ENCODE assay signal across 11 cellular contexts in the genomic region with DNA sequence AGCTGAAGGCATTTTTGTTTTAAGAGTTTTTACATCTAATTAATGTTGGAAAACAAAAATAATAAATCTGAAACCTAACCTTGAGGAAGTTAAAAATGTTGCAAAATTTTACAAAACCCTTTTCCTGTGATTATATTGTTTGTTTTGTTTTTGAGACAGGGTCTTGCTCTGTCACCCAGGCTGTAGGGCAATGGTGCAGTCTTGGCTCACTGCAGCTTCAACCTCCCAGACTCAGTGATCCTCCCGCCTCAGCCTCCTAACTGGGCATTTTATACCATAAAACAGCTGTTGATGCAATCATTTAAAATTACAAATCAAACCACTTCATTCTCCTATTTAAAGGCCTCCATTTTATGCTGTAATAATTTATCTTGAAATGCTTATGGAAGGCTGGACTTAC. TPM values are rescaled to one million over a fixed set of nuclear protein-coding genes. Genes with fewer than 3 reads are reported as not detected.
A peak's percentile ranks its signal among the peaks of the same experiment; 100 is the strongest.
DNase-seq lines count a peak whose midpoint lies in the region; ATAC-seq, FAIRE-seq and TF ChIP-seq lines count a peak whose summit lies in the region.
"Had no signal": no experiment of that assay in that cellular context is flagged by ENCODE, and none has a peak within 500 bp of the region (broad histone marks: within the 10 kb centered on the region; RNA-seq: fewer than 3 reads in every experiment).

No MANE protein-coding gene starts in this region.

- H3K27me3 Mint-ChIP-seq in activated CD4-positive, alpha-beta T cell treated with anti-CD3 and anti-CD28 coated beads, Interleukin-2, amount 10 ng/mL, durations not matched to agents 24 days and 14 days, result peaks cover 5% of the 10 kb centered on the region
- no peaks in the 10 kb centered on the region for H3K27me3 Mint-ChIP-seq in activated CD4-positive, alpha-beta T cell treated with anti-CD3 and anti-CD28 coated beads for 36 hours
- peaks cover 0 to 3% of the 10 kb centered on the region in 2 donors for H3K27me3 Mint-ChIP-seq in natural killer cell (ENCODE audit: low read depth in 2 of 2)

- 57% methylated on average over 1 of the region's 1 CpG for WGBS in K562 (ENCODE audit: insufficient coverage, low coverage, missing lambda C conversion rate)

- TF ChIP-seq CTCF in K562 (IDR thresholded peaks at IDR 0.05 in 2 of 3, conservative IDR thresholded peaks at IDR 0.05 in 1 of 3; ENCODE audit: insufficient read depth in 2 of 3, low read depth in 1 of 3, low read length in 3 of 3), result no peak
- TF ChIP-seq CTCF in natural killer cell (IDR thresholded peaks at IDR 0.05), result no peak
- no peak for TF ChIP-seq CTCF in tibial artery (IDR thresholded peaks at IDR 0.05)
- no peak for TF ChIP-seq CTCF in colonic mucosa (IDR thresholded peaks at IDR 0.05)
- TF ChIP-seq CTCF in RWPE1 (conservative IDR thresholded peaks at IDR 0.05; ENCODE audit: low read depth), result no peak

- peaks cover 21% of the 10 kb centered on the region; the same call in 1 of the 3 replicates for H3K36me3 ChIP-seq in K562 (ENCODE audit: control insufficient read depth, insufficient read depth, low read length)
- H3K36me3 ChIP-seq in tibial artery, result no peaks in the 10 kb centered on the region
- H3K36me3 ChIP-seq in colonic mucosa, result no peaks in the 10 kb centered on the region

- intact Hi-C loops in activated CD4-positive, alpha-beta T cell treated with anti-CD3 and anti-CD28 coated beads, Interleukin-2, amount 10 ng/mL, durations not matched to agents 24 days and 14 days (cut with micrococcal nuclease), result loop anchor here (2.0 kb wide), 2 partner anchors 31 to 305 kb away; partner anchors contain the start of genes MAPRE2 and ZNF396
- intact Hi-C loops in activated CD4-positive, alpha-beta T cell treated with anti-CD3 and anti-CD28 coated beads for 36 hours (cut with DNase I, micrococcal nuclease), result loop anchor here (2.0 kb wide), 3 partner anchors 105 to 485 kb away; partner anchors contain the start of gene ZNF397 (in 1 of the 2)
- intact Hi-C loops in K562 (cut with micrococcal nuclease), result loop anchor here (10.0 kb wide), 1 partner anchor 301 kb away; the partner anchor contains the start of gene MAPRE2
- intact Hi-C loops in natural killer cell (cut with micrococcal nuclease), result loop anchor here (2.0 to 10.0 kb wide), 2 partner anchors 31 to 191 kb away; partner anchors contain the start of gene ZNF396
- intact Hi-C loops in tibial artery (cut with DNase I; ENCODE audit: low total_unique reads), result loop anchor here (2.0 kb wide), 1 partner anchor 105 kb away; the partner anchor contains the start of gene ZNF397
- intact Hi-C loops in colonic mucosa (cut with DNase I), result no loop called here

- peaks cover 9% of the 10 kb centered on the region for H4K20me1 ChIP-seq in K562 (replicated peaks; ENCODE audit: control insufficient read depth, insufficient read depth, low read length)

- TF ChIP-seq RAD21 in K562 (CRISPR knock-in tag; conservative IDR thresholded peaks at IDR 0.05 in 1 of 2, IDR thresholded peaks at IDR 0.05 in 1 of 2), result no peak

- H3K9me1 ChIP-seq in K562 (ENCODE audit: control insufficient read depth, insufficient read depth, low read length), result no peaks in the 10 kb centered on the region

- no TSS peak for BruUV-seq in K562 (replicated peaks; lab: Mats Ljungman, UMichigan)

- H3K27ac ChIP-seq in K562 (ENCODE audit: extremely low read depth, low read depth, low read length) (no peak overlapping the region), tibial artery (peak overlapping the region; percentile 99 to 100), colonic mucosa (no peak overlapping the region), RWPE1 (no peak overlapping the region)

- no peak for FAIRE-seq in K562 (lab: Jason Lieb, UNC)
- FAIRE-seq: A204.1 had no signal

- H3K4me1 Mint-ChIP-seq in activated CD4-positive, alpha-beta T cell treated with anti-CD3 and anti-CD28 coated beads, Interleukin-2, amount 10 ng/mL, durations not matched to agents 24 days and 14 days, result peaks cover 24% of the 10 kb centered on the region
- H3K4me1 Mint-ChIP-seq in activated CD4-positive, alpha-beta T cell treated with anti-CD3 and anti-CD28 coated beads for 36 hours, result peaks cover 22% of the 10 kb centered on the region
- peaks cover 28 to 29% of the 10 kb centered on the region in 2 donors for H3K4me1 Mint-ChIP-seq in natural killer cell

- peak overlapping the region; percentile 41 for H3K27ac Mint-ChIP-seq in activated CD4-positive, alpha-beta T cell treated with anti-CD3 and anti-CD28 coated beads, Interleukin-2, amount 10 ng/mL, durations not matched to agents 24 days and 14 days
- H3K27ac Mint-ChIP-seq in activated CD4-positive, alpha-beta T cell treated with anti-CD3 and anti-CD28 coated beads for 36 hours, result no peak overlapping the region
- H3K27ac Mint-ChIP-seq in natural killer cell, result peak overlapping the region; percentile 98 to 100

- peak overlapping the region; percentile 37 for H3K4me3 Mint-ChIP-seq in activated CD4-positive, alpha-beta T cell treated with anti-CD3 and anti-CD28 coated beads, Interleukin-2, amount 10 ng/mL, durations not matched to agents 24 days and 14 days
- H3K4me3 Mint-ChIP-seq in activated CD4-positive, alpha-beta T cell treated with anti-CD3 and anti-CD28 coated beads for 36 hours, result no peak overlapping the region
- H3K4me3 Mint-ChIP-seq in natural killer cell, result peak overlapping the region; percentile 63

- H3K27me3 ChIP-seq in K562 (ENCODE audit: control insufficient read depth in 2 of 2, insufficient read depth in 2 of 2, low read length in 2 of 2) (no peaks in the 10 kb centered on the region), tibial artery (no peaks in the 10 kb centered on the region), colonic mucosa (no peaks in the 10 kb centered on the region)

- H3K4me1 ChIP-seq in K562 (replicated peaks in 1 of 2; ENCODE audit: control insufficient read depth in 2 of 2, insufficient read depth in 2 of 2, low read length in 2 of 2) (peaks cover 8 to 10% of the 10 kb centered on the region in 2 experiments; a peak in 4 of 5 replicates), tibial artery (peaks cover 0 to 41% (median 26%) of the 10 kb centered on the region in 4 donors), colonic mucosa (no peaks in the 10 kb centered on the region)

- in situ Hi-C loops in K562 (cut with MboI), result no loop called here

- no peak overlapping the region for H3K4me2 ChIP-seq in K562 (ENCODE audit: insufficient read depth, low read length)

- TF ChIP-seq POLR2A in K562 (conservative IDR thresholded peaks at IDR 0.05), result no peak

- H3K36me3 Mint-ChIP-seq in activated CD4-positive, alpha-beta T cell treated with anti-CD3 and anti-CD28 coated beads, Interleukin-2, amount 10 ng/mL, durations not matched to agents 24 days and 14 days (ENCODE audit: low read depth), result peaks cover 7% of the 10 kb centered on the region
- H3K36me3 Mint-ChIP-seq in activated CD4-positive, alpha-beta T cell treated with anti-CD3 and anti-CD28 coated beads for 36 hours (ENCODE audit: low read depth), result peaks cover 7% of the 10 kb centered on the region
- no peaks in the 10 kb centered on the region for H3K36me3 Mint-ChIP-seq in natural killer cell

- H3K9me3 Mint-ChIP-seq in activated CD4-positive, alpha-beta T cell treated with anti-CD3 and anti-CD28 coated beads, Interleukin-2, amount 10 ng/mL, durations not matched to agents 24 days and 14 days, result no peaks in the 10 kb centered on the region
- H3K9me3 Mint-ChIP-seq in activated CD4-positive, alpha-beta T cell treated with anti-CD3 and anti-CD28 coated beads for 36 hours (ENCODE audit: low read depth), result no peaks in the 10 kb centered on the region
- no peaks in the 10 kb centered on the region for H3K9me3 Mint-ChIP-seq in natural killer cell

- H3K4me3 ChIP-seq in K562 (no peak overlapping the region), tibial artery (no peak overlapping the region), colonic mucosa (no peak overlapping the region)

- CTCF ChIA-PET in activated CD4-positive, alpha-beta T cell treated with anti-CD3 and anti-CD28 coated beads for 36 hours (lab: Charles Lee), result interaction anchor here (1.2 to 3.5 kb wide), 6 partner anchors 8 to 61 kb away, joined by 4 to 14 read pairs (median 5); no protein-coding TSS in a partner anchor
- CTCF ChIA-PET in K562 (lab: Yijun Ruan, JAX; ENCODE audit: low intra/inter-chr PET ratio) (no interaction called here), RWPE1 (lab: Yijun Ruan, JAX) (no interaction called here)

- ATAC-seq in activated CD4-positive, alpha-beta T cell treated with anti-CD3 and anti-CD28 coated beads for 36 hours, result no peak
- ATAC-seq in K562, result no peak
- ATAC-seq in natural killer cell, result no peak
- ATAC-seq in GM19455 (IDR thresholded peaks at IDR 0.05; ENCODE audit: unreplicated experiment), result no peak

- no peak for TF ChIP-seq EP300 in K562 (IDR thresholded peaks at IDR 0.05; ENCODE audit: low read length)

- H3K9me3 ChIP-seq in K562 (replicated peaks; ENCODE audit: control insufficient read depth, insufficient read depth, low read depth, low read length), result no peaks in the 10 kb centered on the region
- H3K9me3 ChIP-seq in tibial artery, result no peaks in the 10 kb centered on the region
- H3K9me3 ChIP-seq in colonic mucosa, result no peaks in the 10 kb centered on the region

- POLR2A ChIA-PET in activated CD4-positive, alpha-beta T cell treated with anti-CD3 and anti-CD28 coated beads for 36 hours (lab: Charles Lee), result no interaction called here
- POLR2A ChIA-PET in K562 (lab: Yijun Ruan, JAX), result interaction anchor here (0.5 to 1.8 kb wide), 4 partner anchors 8 to 18 kb away, joined by 3 to 6 read pairs (median 4); no protein-coding TSS in a partner anchor
- POLR2A ChIA-PET in RWPE1 (lab: Yijun Ruan, JAX; ENCODE audit: low non-redundant PET), result no interaction called here

- H2AFZ ChIP-seq in K562 (ENCODE audit: low read depth, low read length), result peak overlapping the region; percentile 51

- peaks cover 33% of the 10 kb centered on the region for H3K79me2 ChIP-seq in K562 (ENCODE audit: control insufficient read depth, insufficient read depth, low read length)

- no peak for DNase-seq in activated CD4-positive, alpha-beta T cell treated with anti-CD3 and anti-CD28 coated beads, Interleukin-2, amount 10 ng/mL, durations not matched to agents 24 days and 14 days
- no peak for DNase-seq in activated CD4-positive, alpha-beta T cell treated with anti-CD3 and anti-CD28 coated beads for 36 hours
- DNase-seq in K562 (ENCODE audit: extremely low read depth in 1 of 4, low spot score in 3 of 4), result no peak
- no peak for DNase-seq in natural killer cell
- DNase-seq in tibial artery, result no peak
- DNase-seq in colonic mucosa, result no peak
- no peak for DNase-seq in RWPE1 (ENCODE audit: low spot score)
- DNase-seq: activated effector memory CD4-positive, alpha-beta T cell treated with Interleukin-2 at 50 U/mL for 16 hours; NCI-H1436 had no signal

- H3K9ac ChIP-seq in K562 (ENCODE audit: insufficient read depth in 1 of 2, low read depth in 2 of 2, low read length in 2 of 2), result no peak overlapping the region
- H3K9ac ChIP-seq in colonic mucosa (ENCODE audit: low read depth in 2 of 2, low read length in 2 of 2), result no peak overlapping the region

RNA-seq across cellular contexts. Expression of gene ZNF24, which starts 1.7 kb away (rescaled TPM):
- 53.9 and 57.8 TPM in 2 replicates for total RNA-seq in activated CD4-positive, alpha-beta T cell treated with anti-CD3 and anti-CD28 coated beads, Interleukin-2, amount 10 ng/mL, durations not matched to agents 24 days and 14 days
- total RNA-seq in activated CD4-positive, alpha-beta T cell treated with anti-CD3 and anti-CD28 coated beads for 36 hours, result 10 to 100 TPM; 31.7 to 50.9 TPM
- 27.7 and 57.5 TPM in 2 replicates for total RNA-seq in K562 (2011; cell fraction: chromatin; rRNA removed; ENCODE audit: low replicate concordance)
- total RNA-seq in K562 (2011; cell fraction: nucleolus; rRNA removed), result 17.0 and 21.7 TPM in 2 replicates
- total RNA-seq in K562 (2011; cell fraction: nucleoplasm; rRNA removed), result 38.3 and 54.1 TPM in 2 replicates
- total RNA-seq in K562 (2014; rRNA removed) (32.4 and 36.9 TPM in 2 replicates), K562 (2014; rRNA removed; fragmentation: Illumina TruSeq; extraction: Trizol) (67.4 and 76.1 TPM in 2 replicates), K562 (2015; rRNA removed; fragmentation: Illumina TruSeq; extraction: Trizol) (59.4 and 64.1 TPM in 2 replicates), K562 (2021) (69.8 and 72.8 TPM in 2 replicates), natural killer cell (10 to 100 TPM; 50.4 to 63.9 (median 58.2) TPM), colonic mucosa (10 to 100 TPM; 49.1 to 55.5 TPM)
- polyA plus RNA-seq in K562 (2011; rRNA removed) (51.8 and 54.1 TPM in 2 replicates), K562 (2014; fragmentation: Illumina TruSeq; extraction: Trizol) (43.7 and 52.3 TPM in 2 replicates), K562 (2014; fragmentation: Nextera tagmentation; extraction: Ambion mirVana) (10 to 100 TPM; 51.6 to 72.2 TPM), K562 (2014; rRNA removed) (33.7 and 35.7 TPM in 2 replicates)
- 8.4 and 26.9 TPM in 2 replicates for polyA plus RNA-seq in K562 (2011; cell fraction: cytosol; rRNA removed)
- 43.7 and 72.4 TPM in 2 replicates for polyA plus RNA-seq in K562 (2011; cell fraction: nucleus; rRNA removed)
- 36.9 and 43.6 TPM in 2 replicates for polyA plus RNA-seq in K562 (2012)
- polyA minus RNA-seq in K562 (2011; rRNA and poly(A)+ RNA removed), result 77.5 and 93.1 TPM in 2 replicates
- 20.0 and 25.0 TPM in 2 replicates for polyA minus RNA-seq in K562 (2011; cell fraction: cytosol; rRNA and poly(A)+ RNA removed)
- polyA minus RNA-seq in K562 (2011; cell fraction: nucleus; rRNA and poly(A)+ RNA removed), result 35.1 and 73.0 TPM in 2 replicates

RNA-seq across cellular contexts. Expression of gene ZNF396, which starts 31.2 kb away (rescaled TPM):
- total RNA-seq in activated CD4-positive, alpha-beta T cell treated with anti-CD3 and anti-CD28 coated beads, Interleukin-2, amount 10 ng/mL, durations not matched to agents 24 days and 14 days, result 0.19 and 0.26 TPM in 2 replicates
- total RNA-seq in activated CD4-positive, alpha-beta T cell treated with anti-CD3 and anti-CD28 coated beads for 36 hours, result 1 to 10 TPM in 1 of 2 experiments, under 1 TPM in 1; 0.47 to 1.1 TPM
- 1.9 and 3.1 TPM in 2 replicates for total RNA-seq in K562 (2011; cell fraction: chromatin; rRNA removed; ENCODE audit: low replicate concordance)
- total RNA-seq in K562 (2011; cell fraction: nucleolus; rRNA removed), result 2.2 and 3.2 TPM in 2 replicates
- total RNA-seq in K562 (2011; cell fraction: nucleoplasm; rRNA removed), result 2.9 and 4.5 TPM in 2 replicates
- total RNA-seq in K562 (2014; rRNA removed) (0.73 and 1.6 TPM in 2 replicates), K562 (2014; rRNA removed; fragmentation: Illumina TruSeq; extraction: Trizol) (2.1 and 2.4 TPM in 2 replicates), K562 (2015; rRNA removed; fragmentation: Illumina TruSeq; extraction: Trizol) (1.3 and 1.4 TPM in 2 replicates), K562 (2021) (1.2 and 2.0 TPM in 2 replicates), natural killer cell (1 to 10 TPM; 1.2 to 1.7 (median 1.2) TPM), colonic mucosa (1 to 10 TPM; 3.2 to 3.6 TPM)
- polyA plus RNA-seq in K562 (2011; rRNA removed) (1.6 and 1.9 TPM in 2 replicates), K562 (2014; fragmentation: Illumina TruSeq; extraction: Trizol) (1.9 and 2.1 TPM in 2 replicates), K562 (2014; fragmentation: Nextera tagmentation; extraction: Ambion mirVana) (1 to 10 TPM; 2.0 to 2.3 TPM), K562 (2014; rRNA removed) (1.3 and 1.9 TPM in 2 replicates)
- polyA plus RNA-seq in K562 (2011; cell fraction: cytosol; rRNA removed), result 0.40 and 0.80 TPM in 2 replicates
- 0.50 and 0.84 TPM in 2 replicates for polyA plus RNA-seq in K562 (2011; cell fraction: nucleus; rRNA removed)
- polyA plus RNA-seq in K562 (2012), result 1.3 and 3.4 TPM in 2 replicates
- polyA minus RNA-seq in K562 (2011; rRNA and poly(A)+ RNA removed), result 1.7 and 3.0 TPM in 2 replicates
- polyA minus RNA-seq in K562 (2011; cell fraction: cytosol; rRNA and poly(A)+ RNA removed), result 0.73 and 0.86 TPM in 2 replicates
- 1.1 and 3.8 TPM in 2 replicates for polyA minus RNA-seq in K562 (2011; cell fraction: nucleus; rRNA and poly(A)+ RNA removed)

RNA-seq across cellular contexts. Expression of gene ZSCAN30, which starts 55.9 kb away (rescaled TPM):
- total RNA-seq in activated CD4-positive, alpha-beta T cell treated with anti-CD3 and anti-CD28 coated beads, Interleukin-2, amount 10 ng/mL, durations not matched to agents 24 days and 14 days, result 11.6 and 12.2 TPM in 2 replicates
- total RNA-seq in activated CD4-positive, alpha-beta T cell treated with anti-CD3 and anti-CD28 coated beads for 36 hours, result 10 to 100 TPM; 24.2 to 25.4 TPM
- total RNA-seq in K562 (2011; cell fraction: chromatin; rRNA removed; ENCODE audit: low replicate concordance), result 31.5 and 84.0 TPM in 2 replicates
- total RNA-seq in K562 (2011; cell fraction: nucleolus; rRNA removed), result 17.8 and 26.8 TPM in 2 replicates
- total RNA-seq in K562 (2011; cell fraction: nucleoplasm; rRNA removed), result 41.2 and 45.8 TPM in 2 replicates
- total RNA-seq in K562 (2014; rRNA removed), result 8.9 and 12.0 TPM in 2 replicates
- total RNA-seq in K562 (2014; rRNA removed; fragmentation: Illumina TruSeq; extraction: Trizol), result 13.5 and 14.7 TPM in 2 replicates
- total RNA-seq in K562 (2015; rRNA removed; fragmentation: Illumina TruSeq; extraction: Trizol), result 10.3 and 11.0 TPM in 2 replicates
- 9.2 and 10.8 TPM in 2 replicates for total RNA-seq in K562 (2021)
- polyA plus RNA-seq in K562 (2011; rRNA removed), result 13.6 and 14.0 TPM in 2 replicates
- polyA plus RNA-seq in K562 (2011; cell fraction: cytosol; rRNA removed), result 3.0 and 5.6 TPM in 2 replicates
- 36.2 and 37.7 TPM in 2 replicates for polyA plus RNA-seq in K562 (2011; cell fraction: nucleus; rRNA removed)
- polyA plus RNA-seq in K562 (2012), result 9.6 and 15.1 TPM in 2 replicates
- 11.5 and 13.1 TPM in 2 replicates for polyA plus RNA-seq in K562 (2014; fragmentation: Illumina TruSeq; extraction: Trizol)
- polyA plus RNA-seq in K562 (2014; fragmentation: Nextera tagmentation; extraction: Ambion mirVana), result 1 to 10 TPM; 4.6 to 4.9 TPM
- polyA plus RNA-seq in K562 (2014; rRNA removed), result 10.0 and 11.5 TPM in 2 replicates
- polyA minus RNA-seq in K562 (2011; rRNA and poly(A)+ RNA removed), result 19.0 and 29.5 TPM in 2 replicates
- polyA minus RNA-seq in K562 (2011; cell fraction: cytosol; rRNA and poly(A)+ RNA removed), result 4.7 and 5.1 TPM in 2 replicates
- 18.6 and 33.8 TPM in 2 replicates for polyA minus RNA-seq in K562 (2011; cell fraction: nucleus; rRNA and poly(A)+ RNA removed)
- total RNA-seq in natural killer cell, result 10 to 100 TPM; 15.4 to 21.0 (median 16.4) TPM
- total RNA-seq in colonic mucosa, result 1 to 10 TPM; 7.8 to 9.4 TPM

Comparison
In these comparisons a context has a peak if more than half of its experiments do, and no peak if none do; other contexts are left out.
1. H3K27ac ChIP-seq: peak in tibial artery (2 of 2); none in K562 (single experiment), colonic mucosa (single experiment) and RWPE1 (single experiment).